2 cellular contexts compared by ENCODE assay signal in the genomic region with DNA sequence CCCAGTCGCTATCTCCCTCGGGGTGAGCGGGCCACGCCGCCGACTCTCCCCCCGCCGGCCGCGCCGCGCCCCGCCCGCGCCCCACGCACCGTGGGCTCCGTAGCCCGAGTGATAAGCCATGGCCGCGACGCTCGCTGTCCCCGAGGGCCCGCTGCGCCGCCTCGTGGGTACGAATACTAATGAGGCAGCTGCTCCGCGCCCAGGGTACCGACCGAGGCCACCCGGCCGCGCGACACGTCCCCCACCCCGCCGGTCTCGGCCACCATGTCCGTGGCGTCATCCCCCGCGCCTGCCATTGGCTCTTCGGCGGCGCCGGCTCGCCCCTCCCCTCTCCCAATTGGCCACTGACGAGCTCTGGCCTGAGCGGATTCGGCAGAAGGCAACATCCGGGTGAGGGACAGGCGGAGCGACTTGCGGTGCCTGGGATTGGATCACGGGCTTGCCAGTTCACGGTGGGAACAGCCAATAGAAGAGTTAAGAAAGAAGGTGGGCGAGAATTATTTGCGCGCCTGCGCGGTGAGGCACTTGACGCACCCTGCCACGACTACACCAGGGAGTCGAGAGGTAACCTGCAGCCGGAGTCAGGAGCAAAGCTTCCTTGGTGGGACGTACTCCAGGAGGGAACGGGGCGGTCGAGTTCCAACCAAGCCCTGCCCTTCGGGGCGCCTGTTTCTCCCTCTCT.
A peak's percentile ranks its signal among the peaks of the same experiment; 100 is the strongest.
TF ChIP-seq lines count a peak whose summit lies in the region.

A gene with protein sequence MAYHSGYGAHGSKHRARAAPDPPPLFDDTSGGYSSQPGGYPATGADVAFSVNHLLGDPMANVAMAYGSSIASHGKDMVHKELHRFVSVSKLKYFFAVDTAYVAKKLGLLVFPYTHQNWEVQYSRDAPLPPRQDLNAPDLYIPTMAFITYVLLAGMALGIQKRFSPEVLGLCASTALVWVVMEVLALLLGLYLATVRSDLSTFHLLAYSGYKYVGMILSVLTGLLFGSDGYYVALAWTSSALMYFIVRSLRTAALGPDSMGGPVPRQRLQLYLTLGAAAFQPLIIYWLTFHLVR (minus strand): TSS at position 278 of the 682 bp plus-strand sequence. CDS start 158 bp downstream, at position 120.

TF ChIP-seq in HCT116, 20 proteins besides CTCF, POLR2A, EP300 and RAD21 (continued from another document):
- TF ChIP-seq, protein P1, sequence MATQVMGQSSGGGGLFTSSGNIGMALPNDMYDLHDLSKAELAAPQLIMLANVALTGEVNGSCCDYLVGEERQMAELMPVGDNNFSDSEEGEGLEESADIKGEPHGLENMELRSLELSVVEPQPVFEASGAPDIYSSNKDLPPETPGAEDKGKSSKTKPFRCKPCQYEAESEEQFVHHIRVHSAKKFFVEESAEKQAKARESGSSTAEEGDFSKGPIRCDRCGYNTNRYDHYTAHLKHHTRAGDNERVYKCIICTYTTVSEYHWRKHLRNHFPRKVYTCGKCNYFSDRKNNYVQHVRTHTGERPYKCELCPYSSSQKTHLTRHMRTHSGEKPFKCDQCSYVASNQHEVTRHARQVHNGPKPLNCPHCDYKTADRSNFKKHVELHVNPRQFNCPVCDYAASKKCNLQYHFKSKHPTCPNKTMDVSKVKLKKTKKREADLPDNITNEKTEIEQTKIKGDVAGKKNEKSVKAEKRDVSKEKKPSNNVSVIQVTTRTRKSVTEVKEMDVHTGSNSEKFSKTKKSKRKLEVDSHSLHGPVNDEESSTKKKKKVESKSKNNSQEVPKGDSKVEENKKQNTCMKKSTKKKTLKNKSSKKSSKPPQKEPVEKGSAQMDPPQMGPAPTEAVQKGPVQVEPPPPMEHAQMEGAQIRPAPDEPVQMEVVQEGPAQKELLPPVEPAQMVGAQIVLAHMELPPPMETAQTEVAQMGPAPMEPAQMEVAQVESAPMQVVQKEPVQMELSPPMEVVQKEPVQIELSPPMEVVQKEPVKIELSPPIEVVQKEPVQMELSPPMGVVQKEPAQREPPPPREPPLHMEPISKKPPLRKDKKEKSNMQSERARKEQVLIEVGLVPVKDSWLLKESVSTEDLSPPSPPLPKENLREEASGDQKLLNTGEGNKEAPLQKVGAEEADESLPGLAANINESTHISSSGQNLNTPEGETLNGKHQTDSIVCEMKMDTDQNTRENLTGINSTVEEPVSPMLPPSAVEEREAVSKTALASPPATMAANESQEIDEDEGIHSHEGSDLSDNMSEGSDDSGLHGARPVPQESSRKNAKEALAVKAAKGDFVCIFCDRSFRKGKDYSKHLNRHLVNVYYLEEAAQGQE (IDR thresholded peaks at IDR 0.05; ENCODE audit: low read depth): no peak
- TF ChIP-seq POLR2AphosphoS5 (IDR thresholded peaks at IDR 0.05; ENCODE audit: low read depth, low read length) (peak; percentile 84), YY1 (IDR thresholded peaks at IDR 0.05; ENCODE audit: extremely low read depth, insufficient replicate concordance, low read depth, low read length) (peak; percentile 87)

TF ChIP-seq in neural cell, 6 proteins besides CTCF, POLR2A, EP300 and RAD21 (continued from another document):
- TF ChIP-seq, protein P1 (IDR thresholded peaks at IDR 0.05; ENCODE audit: borderline replicate concordance): peak; percentile 14
